Comparison of ENCODE assay signal across 12 cellular contexts in genomic region chr1:91591175-91591968, GRCh38.
A peak's percentile ranks its signal among the peaks of the same experiment; 100 is the strongest.
DNase-seq lines count a peak whose midpoint lies in the region; ATAC-seq lines count a peak whose summit lies in the region.
"Had no signal": no experiment of that assay in that cellular context is flagged by ENCODE, and none has a peak within 500 bp of the region (broad histone marks: within the 10 kb centered on the region; RNA-seq: fewer than 3 reads in every experiment).

No MANE protein-coding gene starts in this region.

- no peaks in the 10 kb centered on the region for H3K9me3 Mint-ChIP-seq in activated naive CD8-positive, alpha-beta T cell (ENCODE audit: low read depth)
- H3K9me3 Mint-ChIP-seq in naive thymus-derived CD8-positive, alpha-beta T cell = no peaks in the 10 kb centered on the region

- peak in 1 of 2 donors; percentile 43 for ATAC-seq in naive thymus-derived CD8-positive, alpha-beta T cell
- ATAC-seq in GM18873 (IDR thresholded peaks at IDR 0.05; ENCODE audit: low FRiP score, unreplicated experiment) = no peak
- ATAC-seq: left lung had no signal

- peaks cover 21% of the 10 kb centered on the region for H3K4me1 Mint-ChIP-seq in activated naive CD8-positive, alpha-beta T cell (ENCODE audit: low read depth)
- peaks cover 8 to 19% (median 18%) of the 10 kb centered on the region in 4 donors for H3K4me1 Mint-ChIP-seq in naive thymus-derived CD8-positive, alpha-beta T cell

- H3K27me3 Mint-ChIP-seq in activated naive CD8-positive, alpha-beta T cell = no peaks in the 10 kb centered on the region
- peaks cover 0 to 6% (median 0%) of the 10 kb centered on the region in 5 donors for H3K27me3 Mint-ChIP-seq in naive thymus-derived CD8-positive, alpha-beta T cell

- DNase-seq in CMK (ENCODE audit: low read depth) (peak; percentile 9), globus pallidus (ENCODE audit: low spot score) (no peak), COLO829 (ENCODE audit: low spot score) (no peak), NCI-H1048 (lab: John Stamatoyannopoulos, UW) (no peak)
- DNase-seq in Jurkat, Clone E6-1 (ENCODE audit: low read depth, low spot score) = peak; percentile 44
- DNase-seq in naive thymus-derived CD8-positive, alpha-beta T cell = no peak
- DNase-seq: DMS153, dorsolateral prefrontal cortex, left lung, Peyer's patch had no signal

- H3K36me3 Mint-ChIP-seq in activated naive CD8-positive, alpha-beta T cell = no peaks in the 10 kb centered on the region
- H3K36me3 Mint-ChIP-seq in naive thymus-derived CD8-positive, alpha-beta T cell = no peaks in the 10 kb centered on the region

- POLR2A ChIA-PET in naive thymus-derived CD8-positive, alpha-beta T cell (lab: Charles Lee) = no interaction called here

- no peak overlapping the region for H3K4me3 ChIP-seq in Jurkat, Clone E6-1 (ENCODE audit: low read length)
- H3K4me3 ChIP-seq: left lung had no signal

- peak overlapping the region; percentile 75 for H3K4me3 Mint-ChIP-seq in activated naive CD8-positive, alpha-beta T cell
- H3K4me3 Mint-ChIP-seq in naive thymus-derived CD8-positive, alpha-beta T cell = peak overlapping the region; percentile 29 to 71 (median 62)

- no peak overlapping the region for H3K27ac Mint-ChIP-seq in activated naive CD8-positive, alpha-beta T cell
- peak overlapping the region in 3 of 10 donors; percentile 41 to 57 (median 45) for H3K27ac Mint-ChIP-seq in naive thymus-derived CD8-positive, alpha-beta T cell

Comparison
In these comparisons a context has a peak if more than half of its experiments do, and no peak if none do; other contexts are left out.
1. DNase-seq: peak in CMK (single experiment) and Jurkat, Clone E6-1 (single experiment); none in naive thymus-derived CD8-positive, alpha-beta T cell (0 of 10), globus pallidus (single experiment), COLO829 (single experiment) and NCI-H1048 (single experiment).